Comparison of ENCODE assay signal across 20 cellular contexts in the genomic region with DNA sequence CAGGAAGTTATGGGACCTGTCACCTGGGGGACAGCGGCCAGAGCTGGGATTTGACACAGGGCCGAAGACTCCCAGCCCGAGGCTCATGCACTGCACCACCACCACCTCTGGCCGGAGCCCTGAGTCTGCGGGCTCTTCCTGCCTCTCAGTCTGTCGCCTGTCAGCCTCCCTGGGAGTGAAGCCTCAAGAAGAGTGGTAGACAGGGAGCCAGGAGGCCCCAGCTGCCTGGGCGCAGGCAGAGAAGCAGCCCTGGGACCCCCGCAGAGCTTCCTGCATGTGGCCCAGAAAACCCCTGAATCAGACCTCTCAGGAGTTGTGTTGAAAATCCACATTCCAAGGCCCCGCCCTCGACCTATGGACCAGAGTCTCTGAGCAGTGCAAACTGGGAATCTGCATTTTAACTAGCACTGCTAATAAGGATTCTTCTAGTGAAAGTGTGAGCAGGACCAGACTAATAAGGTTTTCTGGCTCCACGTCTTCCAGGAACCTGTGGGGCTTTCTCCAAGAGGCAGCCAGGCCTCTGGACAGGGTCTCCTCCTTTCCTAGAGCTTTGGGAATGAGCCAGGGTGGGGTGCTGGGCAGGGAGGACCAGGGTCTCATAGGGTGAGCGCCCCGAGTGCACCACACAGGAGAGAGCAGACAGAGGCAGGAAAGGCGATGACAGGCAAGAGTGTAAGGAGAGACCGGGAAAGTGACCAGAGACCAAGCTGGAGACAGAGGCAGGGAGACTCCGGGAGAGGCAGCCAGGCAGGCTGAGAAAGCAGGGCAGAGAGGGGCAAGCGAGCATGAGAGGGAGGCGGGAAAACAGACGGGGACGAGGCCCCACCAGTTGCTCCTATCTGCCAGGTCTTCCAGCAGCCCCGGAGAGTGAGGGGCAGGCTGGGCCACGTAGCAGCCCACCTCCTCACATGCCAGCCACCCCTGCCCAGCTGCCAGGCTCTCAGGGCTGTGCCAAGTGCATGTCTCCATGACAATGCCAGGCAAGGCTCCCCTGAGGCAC.
DNase-seq lines count a peak whose midpoint lies in the region; ATAC-seq and TF ChIP-seq lines count a peak whose summit lies in the region.
"Had no signal": no experiment of that assay in that cellular context is flagged by ENCODE, and none has a peak within 500 bp of the region (broad histone marks: within the 10 kb centered on the region; RNA-seq: fewer than 3 reads in every experiment).

No MANE protein-coding gene starts in this region.

- no peaks in the 10 kb centered on the region for H3K4me1 ChIP-seq in vagina
- H3K4me1 ChIP-seq: Caco-2 had no signal

- TF ChIP-seq CTCF in natural killer cell (IDR thresholded peaks at IDR 0.05) (no peak), coronary artery (IDR thresholded peaks at IDR 0.05) (no peak), neural crest cell (conservative IDR thresholded peaks at IDR 0.05) (no peak), vagina (IDR thresholded peaks at IDR 0.05) (no peak)

- intact Hi-C loops in natural killer cell (cut with micrococcal nuclease) (no loop called here), vagina (cut with DNase I) (no loop called here)

- peaks cover 8 to 15% of the 10 kb centered on the region in 2 donors for H3K4me1 Mint-ChIP-seq in natural killer cell treated with Interleukin-12 subunit alpha and Interleukin-12 subunit beta and Interleukin-15 and Interleukin-18, amount 100 ng/mL, for 72 hours (ENCODE audit: low read depth in 2 of 2)
- peaks cover 7 to 17% of the 10 kb centered on the region in 2 donors for H3K4me1 Mint-ChIP-seq in natural killer cell
- no peaks in the 10 kb centered on the region for H3K4me1 Mint-ChIP-seq in neural crest cell
- H3K4me1 Mint-ChIP-seq: B cell had no signal

- H3K27ac Mint-ChIP-seq in natural killer cell treated with Interleukin-12 subunit alpha and Interleukin-12 subunit beta and Interleukin-15 and Interleukin-18, amount 100 ng/mL, for 72 hours, result no peak overlapping the region
- H3K27ac Mint-ChIP-seq in natural killer cell, result no peak overlapping the region
- H3K27ac Mint-ChIP-seq in neural crest cell (ENCODE audit: unreplicated experiment), result peak overlapping the region; percentile 57
- H3K27ac Mint-ChIP-seq: B cell had no signal

- ATAC-seq in natural killer cell treated with Interleukin-12 subunit alpha and Interleukin-12 subunit beta and Interleukin-15 and Interleukin-18, amount 100 ng/mL, for 72 hours, result no peak
- ATAC-seq in natural killer cell (no peak), HG03196 (IDR thresholded peaks at IDR 0.05; ENCODE audit: unreplicated experiment) (no peak)

- peaks cover 0 to 2% of the 10 kb centered on the region in 2 donors for H3K27me3 Mint-ChIP-seq in natural killer cell treated with Interleukin-12 subunit alpha and Interleukin-12 subunit beta and Interleukin-15 and Interleukin-18, amount 100 ng/mL, for 72 hours
- H3K27me3 Mint-ChIP-seq in natural killer cell (ENCODE audit: low read depth in 2 of 2) (peaks cover 0 to 4% of the 10 kb centered on the region in 2 donors), neural crest cell (ENCODE audit: low read depth) (no peaks in the 10 kb centered on the region)
- H3K27me3 Mint-ChIP-seq: B cell; CD4-positive, CD25-positive, alpha-beta regulatory T cell had no signal

- peak; percentile 46 for DNase-seq in natural killer cell treated with Interleukin-12 subunit alpha and Interleukin-12 subunit beta and Interleukin-15 and Interleukin-18, amount 100 ng/mL, for 72 hours (ENCODE audit: low spot score)
- DNase-seq in natural killer cell, result no peak
- DNase-seq in coronary artery (ENCODE audit: low spot score), result peak; percentile 70
- no peak for DNase-seq in neural crest cell (ENCODE audit: low read depth, low spot score)
- peak; percentile 62 to 94 for DNase-seq in vagina (ENCODE audit: extremely low spot score in 2 of 2)
- DNase-seq in GM19240 (ENCODE audit: insufficient read length, low spot score), result no peak
- DNase-seq: Caco-2; CD4-positive, CD25-positive, alpha-beta regulatory T cell; DMS153; HCEC 1CT; KBM-7; NCI-H1436; NCI-H2029; NCI-H2171; NCI-H446 treated with DMSO at 0.1 percent for 48 hours; NK-92 treated with Interleukin-12 subunit alpha and Interleukin-12 subunit beta, amount 100 ng/mL, for 24 hours; OCI-M1; SIG-M5 had no signal

- H3K9me3 ChIP-seq in vagina, result no peaks in the 10 kb centered on the region
- H3K9me3 ChIP-seq: Caco-2 had no signal

- H3K4me3 Mint-ChIP-seq in natural killer cell treated with Interleukin-12 subunit alpha and Interleukin-12 subunit beta and Interleukin-15 and Interleukin-18, amount 100 ng/mL, for 72 hours, result no peak overlapping the region
- H3K4me3 Mint-ChIP-seq in natural killer cell (no peak overlapping the region), neural crest cell (no peak overlapping the region)
- H3K4me3 Mint-ChIP-seq: B cell; CD4-positive, CD25-positive, alpha-beta regulatory T cell had no signal

- TF ChIP-seq POLR2A in vagina (IDR thresholded peaks at IDR 0.05), result no peak

- H3K36me3 ChIP-seq in vagina, result no peaks in the 10 kb centered on the region

- H3K27me3 ChIP-seq in vagina, result no peaks in the 10 kb centered on the region

- H3K4me3 ChIP-seq in coronary artery (no peak overlapping the region), vagina (no peak overlapping the region)

- no peak overlapping the region for H3K27ac ChIP-seq in coronary artery
- no peak overlapping the region for H3K27ac ChIP-seq in vagina

- H3K9me3 Mint-ChIP-seq in natural killer cell treated with Interleukin-12 subunit alpha and Interleukin-12 subunit beta and Interleukin-15 and Interleukin-18, amount 100 ng/mL, for 72 hours, result no peaks in the 10 kb centered on the region
- H3K9me3 Mint-ChIP-seq in natural killer cell, result no peaks in the 10 kb centered on the region
- no peaks in the 10 kb centered on the region for H3K9me3 Mint-ChIP-seq in neural crest cell

- no peaks in the 10 kb centered on the region for H3K36me3 Mint-ChIP-seq in natural killer cell treated with Interleukin-12 subunit alpha and Interleukin-12 subunit beta and Interleukin-15 and Interleukin-18, amount 100 ng/mL, for 72 hours
- H3K36me3 Mint-ChIP-seq in natural killer cell (no peaks in the 10 kb centered on the region), neural crest cell (ENCODE audit: low read depth) (no peaks in the 10 kb centered on the region)

Comparison
In these comparisons a context has a peak if more than half of its experiments do, and no peak if none do; other contexts are left out.
1. DNase-seq: peak in natural killer cell treated with Interleukin-12 subunit alpha and Interleukin-12 subunit beta and Interleukin-15 and Interleukin-18, amount 100 ng/mL, for 72 hours (single experiment), coronary artery (single experiment) and vagina (2 of 2); none in natural killer cell (single experiment), neural crest cell (single experiment) and GM19240 (single experiment).